12 cellular contexts compared by ENCODE assay signal in genomic region chr2:151560289-151560688, GRCh38.
DNase-seq lines count a peak whose midpoint lies in the region; ATAC-seq, FAIRE-seq and TF ChIP-seq lines count a peak whose summit lies in the region.
"Had no signal": no experiment of that assay in that cellular context is flagged by ENCODE, and none has a peak within 500 bp of the region (broad histone marks: within the 10 kb centered on the region; RNA-seq: fewer than 3 reads in every experiment).

No MANE protein-coding gene starts in this region.

- WGBS in stomach, 5 donors, result 26 to 42% (median 37%) methylated on average over 3 of the region's 3 CpGs

- TF ChIP-seq CTCF in fibroblast of pulmonary artery (IDR thresholded peaks at IDR 0.05; ENCODE audit: low read length, missing control alignments) (no peak), stomach (IDR thresholded peaks at IDR 0.05) (no peak)

- no peak for TF ChIP-seq POLR2A in stomach (IDR thresholded peaks at IDR 0.05)

- H3K9me3 ChIP-seq in stomach, result no peaks in the 10 kb centered on the region

- no peaks in the 10 kb centered on the region for H3K36me3 ChIP-seq in stomach

- intact Hi-C loops in stomach (cut with DNase I; ENCODE audit: low total_unique reads), result no loop called here

- no peak for TF ChIP-seq EP300 in stomach (IDR thresholded peaks at IDR 0.05)

- H3K27ac ChIP-seq in stomach, result no peak overlapping the region

- no peak for FAIRE-seq in frontal cortex (lab: Jason Lieb, UNC)
- FAIRE-seq: H54 had no signal

- no peak for ATAC-seq in HG03196 (IDR thresholded peaks at IDR 0.05; ENCODE audit: unreplicated experiment)

- no peaks in the 10 kb centered on the region for H3K4me1 ChIP-seq in stomach

- no peak overlapping the region for H3K4me3 ChIP-seq in fibroblast of pulmonary artery (replicated peaks; ENCODE audit: low read depth, low read length)
- H3K4me3 ChIP-seq in stomach, result no peak overlapping the region

- DNase-seq in ELR (ENCODE audit: low read depth) (peak; percentile 48), RKO (ENCODE audit: low spot score) (peak; percentile 4), fibroblast of pulmonary artery (ENCODE audit: low read depth) (peak; percentile 38), occipital lobe (lab: John Stamatoyannopoulos, UW) (peak; percentile 14), amygdala (lab: John Stamatoyannopoulos, UW) (no peak), stomach (no peak), frontal cortex (ENCODE audit: low spot score in 2 of 2) (no peak)
- DNase-seq: activated CD4-positive, alpha-beta T cell treated with anti-CD3 and anti-CD28 coated beads for 48 hours; effector CD4-positive, alpha-beta T cell; NCI-H1436 treated with DMSO at 0.1 percent for 48 hours had no signal

- no peaks in the 10 kb centered on the region for H3K27me3 ChIP-seq in stomach

Comparison
In these comparisons a context has a peak if more than half of its experiments do, and no peak if none do; other contexts are left out.
1. DNase-seq: peak in ELR (single experiment), RKO (single experiment), fibroblast of pulmonary artery (single experiment) and occipital lobe (single experiment); none in amygdala (0 of 56), stomach (single experiment) and frontal cortex (0 of 2).